8 cellular contexts compared by ENCODE assay signal in the genomic region with DNA sequence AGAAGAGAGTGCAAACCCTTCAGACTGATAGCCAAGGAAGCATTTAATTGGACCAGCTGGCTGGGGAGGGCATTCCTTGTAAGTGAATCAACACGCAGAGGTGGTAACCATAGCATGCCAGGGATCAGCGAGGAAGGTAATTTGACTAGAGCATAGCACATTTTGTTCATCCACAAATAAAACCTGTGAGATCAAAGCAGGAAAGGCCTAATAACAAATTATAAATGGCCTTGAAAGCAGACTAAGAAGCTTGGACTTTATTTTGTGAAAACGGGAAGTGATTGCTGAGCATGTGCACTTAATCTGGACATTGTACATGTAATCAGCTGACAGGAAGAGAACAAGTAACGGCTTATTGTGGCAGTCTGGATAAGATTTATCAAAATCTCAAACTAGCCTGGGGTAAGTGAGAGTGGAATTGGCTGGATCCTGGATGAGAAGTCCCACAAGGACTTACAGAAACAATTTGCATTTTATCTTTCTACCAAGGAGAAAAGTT. TPM values are rescaled to one million over a fixed set of nuclear protein-coding genes. Genes with fewer than 3 reads are reported as not detected.
A peak's percentile ranks its signal among the peaks of the same experiment; 100 is the strongest.
DNase-seq lines count a peak whose midpoint lies in the region; ATAC-seq, FAIRE-seq and TF ChIP-seq lines count a peak whose summit lies in the region.

No MANE protein-coding gene starts in this region.

- 30 to 43% methylated on average over 4 of the region's 4 CpGs for WGBS in lung, 2 donors

- no peak for DNase-seq in GM06990 (ENCODE audit: extremely low read depth, insufficient read length)
- peak; percentile 90 for DNase-seq in NCI-H82 (lab: John Stamatoyannopoulos, UW)
- DNase-seq in bronchial epithelial cell (ENCODE audit: low read depth), result peak; percentile 84
- peak; percentile 47 for DNase-seq in lung (ENCODE audit: low spot score)
- no peak for DNase-seq in globus pallidus (ENCODE audit: low spot score)

- H3K4me3 ChIP-seq in GM06990 (replicated peaks; ENCODE audit: low read depth, low read length) (peak overlapping the region; percentile 24), bronchial epithelial cell (ENCODE audit: low read depth, low read length) (no peak overlapping the region), lung (no peak overlapping the region)

- no peaks in the 10 kb centered on the region for H3K27me3 ChIP-seq in GM06990 (replicated peaks; ENCODE audit: control insufficient read depth, insufficient read depth, low read length)
- no peaks in the 10 kb centered on the region for H3K27me3 ChIP-seq in bronchial epithelial cell (ENCODE audit: control insufficient read depth, insufficient read depth, low read length)
- no peaks in the 10 kb centered on the region for H3K27me3 ChIP-seq in lung (ENCODE audit: control insufficient read depth, insufficient read depth)

- FAIRE-seq in bronchial epithelial cell (lab: Jason Lieb, UNC), result peak; percentile 7

- TF ChIP-seq CTCF in GM06990 (IDR thresholded peaks at IDR 0.05; ENCODE audit: insufficient read depth, low read length, poor library complexity, severe bottlenecking) (no peak), bronchial epithelial cell (IDR thresholded peaks at IDR 0.05; ENCODE audit: insufficient read depth, low read length, severe bottlenecking) (no peak), lung (IDR thresholded peaks at IDR 0.05; ENCODE audit: control extremely low read depth, extremely low read depth) (no peak)

- no peaks in the 10 kb centered on the region for H3K9me3 ChIP-seq in lung (ENCODE audit: control insufficient read depth in 2 of 2, insufficient read depth in 1 of 2, low read length in 1 of 2)

- H3K27ac ChIP-seq in lung (ENCODE audit: low read depth in 1 of 2, low read length in 1 of 2), result peak overlapping the region in 1 of 2 donors; percentile 96

- peaks cover 0 to 4% of the 10 kb centered on the region in 2 donors for H3K4me1 ChIP-seq in lung (ENCODE audit: control insufficient read depth in 2 of 2, insufficient read depth in 2 of 2, low read length in 2 of 2)

- no peaks in the 10 kb centered on the region for H3K36me3 ChIP-seq in GM06990 (ENCODE audit: control insufficient read depth, insufficient read depth, low read length)
- H3K36me3 ChIP-seq in bronchial epithelial cell (ENCODE audit: control insufficient read depth, insufficient read depth, low read length), result no peaks in the 10 kb centered on the region
- no peaks in the 10 kb centered on the region for H3K36me3 ChIP-seq in lung (ENCODE audit: control insufficient read depth in 2 of 2, insufficient read depth in 2 of 2, low read length in 2 of 2)

- ATAC-seq in lung (ENCODE audit: insufficient read depth, low FRiP score), result peak; percentile 85
- no peak for ATAC-seq in HG02759 (IDR thresholded peaks at IDR 0.05; ENCODE audit: unreplicated experiment)
- no peak for ATAC-seq in HG03469 (IDR thresholded peaks at IDR 0.05; ENCODE audit: unreplicated experiment)
- ATAC-seq in GM19351 (IDR thresholded peaks at IDR 0.05; ENCODE audit: unreplicated experiment), result no peak

RNA-seq across cellular contexts. Expression of a gene that starts 11.7 kb away (rescaled TPM):
- total RNA-seq in bronchial epithelial cell (63.4 and 85.3 TPM in 2 replicates), lung (100 to 1,000 TPM; 160 to 293 TPM)
- polyA plus RNA-seq in lung, result 100 to 1,000 TPM; 243 to 267 TPM

Comparison
In these comparisons a context has a peak if more than half of its experiments do, and no peak if none do; other contexts are left out.
1. DNase-seq: peak in NCI-H82 (single experiment), bronchial epithelial cell (single experiment) and lung (single experiment); none in GM06990 (single experiment) and globus pallidus (single experiment).